ENCODE assay signal across 1 cellular context in genomic region chr11:61893981-61894380, GRCh38.
TF ChIP-seq lines count a peak whose summit lies in the region.

No MANE protein-coding gene starts in this region.

TF ChIP-seq in IMR-90, 13 proteins besides CTCF, POLR2A, EP300 and RAD21:
- TF ChIP-seq RFX5 (IDR thresholded peaks at IDR 0.05; ENCODE audit: low read depth, low read length) (no peak), MAFK (IDR thresholded peaks at IDR 0.05; ENCODE audit: low read depth, low read length) (peak; percentile 79), FOS (IDR thresholded peaks at IDR 0.05; ENCODE audit: low read depth, low read length) (no peak), CHD1 (IDR thresholded peaks at IDR 0.05; ENCODE audit: low read depth, low read length) (no peak), MXI1 (IDR thresholded peaks at IDR 0.05; ENCODE audit: borderline replicate concordance, low read depth, low read length) (peak; percentile 30; the same call in 1 of the 2 replicates), NFE2L2 (IDR thresholded peaks at IDR 0.05; ENCODE audit: low read depth, low read length) (peak; percentile 88), SMC3 (IDR thresholded peaks at IDR 0.05; ENCODE audit: low read depth, low read length) (no peak), BHLHE40 (IDR thresholded peaks at IDR 0.05; ENCODE audit: low read depth, low read length) (0 out of 2 replicates have a peak, but pooled peaks have one; percentile 22), CEBPB (IDR thresholded peaks at IDR 0.05; ENCODE audit: low read depth, low read length) (0 out of 2 replicates have a peak, but pooled peaks have one; percentile 9), MAZ (IDR thresholded peaks at IDR 0.05; ENCODE audit: borderline replicate concordance, low read depth, low read length) (no peak), RCOR1 (IDR thresholded peaks at IDR 0.05; ENCODE audit: insufficient replicate concordance, low read length) (no peak)
- TF ChIP-seq, protein P1, sequence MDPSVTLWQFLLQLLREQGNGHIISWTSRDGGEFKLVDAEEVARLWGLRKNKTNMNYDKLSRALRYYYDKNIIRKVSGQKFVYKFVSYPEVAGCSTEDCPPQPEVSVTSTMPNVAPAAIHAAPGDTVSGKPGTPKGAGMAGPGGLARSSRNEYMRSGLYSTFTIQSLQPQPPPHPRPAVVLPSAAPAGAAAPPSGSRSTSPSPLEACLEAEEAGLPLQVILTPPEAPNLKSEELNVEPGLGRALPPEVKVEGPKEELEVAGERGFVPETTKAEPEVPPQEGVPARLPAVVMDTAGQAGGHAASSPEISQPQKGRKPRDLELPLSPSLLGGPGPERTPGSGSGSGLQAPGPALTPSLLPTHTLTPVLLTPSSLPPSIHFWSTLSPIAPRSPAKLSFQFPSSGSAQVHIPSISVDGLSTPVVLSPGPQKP (IDR thresholded peaks at IDR 0.05; ENCODE audit: borderline replicate concordance, low read depth, low read length), result no peak
- TF ChIP-seq, protein P2, sequence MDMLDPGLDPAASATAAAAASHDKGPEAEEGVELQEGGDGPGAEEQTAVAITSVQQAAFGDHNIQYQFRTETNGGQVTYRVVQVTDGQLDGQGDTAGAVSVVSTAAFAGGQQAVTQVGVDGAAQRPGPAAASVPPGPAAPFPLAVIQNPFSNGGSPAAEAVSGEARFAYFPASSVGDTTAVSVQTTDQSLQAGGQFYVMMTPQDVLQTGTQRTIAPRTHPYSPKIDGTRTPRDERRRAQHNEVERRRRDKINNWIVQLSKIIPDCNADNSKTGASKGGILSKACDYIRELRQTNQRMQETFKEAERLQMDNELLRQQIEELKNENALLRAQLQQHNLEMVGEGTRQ (IDR thresholded peaks at IDR 0.05; ENCODE audit: low read depth, low read length), result no peak
